In the genomic region with DNA sequence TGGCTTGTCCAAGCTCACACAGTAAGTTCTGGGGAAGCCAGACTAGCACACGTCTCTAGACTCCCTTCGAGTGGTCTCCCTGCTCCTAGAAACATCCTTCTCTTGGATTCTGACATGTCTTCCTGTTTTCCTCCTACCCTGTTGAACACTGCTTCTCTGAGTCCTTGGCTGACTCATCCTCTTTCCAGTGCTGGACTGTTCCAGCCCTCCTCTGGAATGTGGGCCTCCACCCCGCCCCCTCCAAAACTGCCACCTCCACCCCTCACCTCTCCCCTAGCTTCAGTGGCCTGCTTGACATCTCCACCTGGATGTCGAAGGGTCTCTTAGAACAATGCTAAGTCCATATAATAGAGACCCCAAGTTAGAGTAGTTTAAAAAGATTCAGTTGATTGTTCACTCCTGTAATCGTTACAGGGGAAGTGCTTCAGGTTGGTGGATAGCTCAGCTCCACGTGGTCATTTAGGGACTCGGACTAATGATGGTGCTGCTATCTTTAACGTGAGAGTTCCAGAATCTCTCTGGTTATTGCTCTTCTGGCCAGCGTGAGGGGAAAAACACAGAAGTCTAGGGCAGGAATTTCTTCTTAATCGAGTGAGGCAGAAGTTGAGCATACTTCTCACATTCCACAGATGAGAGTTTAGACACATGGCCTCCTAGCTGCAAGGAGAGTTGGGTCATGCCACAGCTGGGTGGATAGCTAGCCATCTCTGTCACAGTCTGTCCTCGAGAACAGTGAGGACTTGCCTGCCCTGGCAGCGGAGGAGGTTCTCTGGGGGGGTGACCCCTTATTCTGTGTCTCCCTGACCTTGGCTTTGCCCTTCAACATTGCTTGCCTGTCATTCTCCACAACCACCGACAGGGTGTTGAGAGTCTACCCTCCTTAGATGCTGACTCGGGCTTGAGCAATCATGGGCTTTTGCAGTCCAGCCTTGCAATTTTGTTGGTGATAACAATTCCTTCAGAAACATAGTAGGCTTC, we compare ENCODE assay signal across 11 cellular contexts. TPM values are rescaled to one million over a fixed set of nuclear protein-coding genes. Genes with fewer than 3 reads are reported as not detected.
DNase-seq lines count a peak whose midpoint lies in the region; ATAC-seq and TF ChIP-seq lines count a peak whose summit lies in the region.
"Had no signal": no experiment of that assay in that cellular context is flagged by ENCODE, and none has a peak within 500 bp of the region (broad histone marks: within the 10 kb centered on the region; RNA-seq: fewer than 3 reads in every experiment).

No MANE protein-coding gene starts in this region.

- TF ChIP-seq CTCF in A673 (conservative IDR thresholded peaks at IDR 0.05; ENCODE audit: low read depth, low read length): peak; percentile 31
- TF ChIP-seq CTCF in cardiac fibroblast (IDR thresholded peaks at IDR 0.05; ENCODE audit: low read depth, low read length): peak; percentile 60
- TF ChIP-seq CTCF in lung (IDR thresholded peaks at IDR 0.05; ENCODE audit: control extremely low read depth, extremely low read depth): no peak

- intact Hi-C loops in A673 (cut with micrococcal nuclease; ENCODE audit: unreplicated experiment): no loop called here

- DNase-seq in A673 (ENCODE audit: low spot score): no peak
- DNase-seq in HT1080 (ENCODE audit: low read depth): peak; percentile 77
- peak; percentile 74 to 79 for DNase-seq in cardiac fibroblast (ENCODE audit: low read depth in 2 of 2)
- DNase-seq in lung (ENCODE audit: low spot score): no peak
- DNase-seq in stimulated activated CD4-positive, alpha-beta T cell treated with anti-CD3 and anti-CD28 coated beads, Interleukin-12 subunit alpha, Interleukin-12 subunit beta, amount 100 ng/mL, for 4 hours: no peak
- no peak for DNase-seq in stimulated activated CD8-positive, alpha-beta memory T cell treated with anti-CD3 and anti-CD28 coated beads, Interleukin-4, amount 100 ng/mL, for 48 hours
- DNase-seq: activated T-cell treated with anti-CD3 and anti-CD28 coated beads, Interleukin-2, amount 50 U/mL, for 72 hours; NCI-H524 treated with DMSO at 0.1 percent for 48 hours had no signal

- no peaks in the 10 kb centered on the region for H3K36me3 ChIP-seq in A673 (ENCODE audit: insufficient read depth, low read length, poor library complexity, severe bottlenecking)
- no peaks in the 10 kb centered on the region for H3K36me3 ChIP-seq in lung (ENCODE audit: control insufficient read depth in 2 of 2, insufficient read depth in 2 of 2, low read length in 2 of 2)

- POLR2A ChIA-PET in A673 (lab: Charles Lee; ENCODE audit: low non-redundant PET): no interaction called here

- no peak overlapping the region for H3K4me3 ChIP-seq in A673 (ENCODE audit: low read depth, low read length, poor library complexity, severe bottlenecking)
- H3K4me3 ChIP-seq in cardiac fibroblast (replicated peaks in 1 of 2; ENCODE audit: low read depth in 2 of 2, low read length in 2 of 2): no peak overlapping the region
- no peak overlapping the region for H3K4me3 ChIP-seq in lung

- peaks cover 10% of the 10 kb centered on the region for H3K27me3 ChIP-seq in A673 (replicated peaks; ENCODE audit: insufficient read depth, low read depth, low read length, poor library complexity)
- H3K27me3 ChIP-seq in lung (ENCODE audit: control insufficient read depth, insufficient read depth): no peaks in the 10 kb centered on the region

- WGBS in lung, 2 donors: 59 to 71% methylated on average over 14 of the region's 14 CpGs

- peaks cover 17% of the 10 kb centered on the region for H3K4me1 ChIP-seq in A673 (ENCODE audit: insufficient read depth, low read length, poor library complexity, severe bottlenecking)
- H3K4me1 ChIP-seq in lung (ENCODE audit: control insufficient read depth in 2 of 2, insufficient read depth in 2 of 2, low read length in 2 of 2): peaks cover 0 to 5% of the 10 kb centered on the region in 2 donors

- H3K9me3 ChIP-seq in A673 (ENCODE audit: low read depth, low read length, poor library complexity, severe bottlenecking) (no peaks in the 10 kb centered on the region), lung (ENCODE audit: control insufficient read depth in 2 of 2, insufficient read depth in 1 of 2, low read length in 1 of 2) (no peaks in the 10 kb centered on the region)

- CTCF ChIA-PET in A673 (lab: Charles Lee): no interaction called here

- ATAC-seq in lung (ENCODE audit: insufficient read depth, low FRiP score) (peak; percentile 32), HG03520 (IDR thresholded peaks at IDR 0.05; ENCODE audit: unreplicated experiment) (no peak), GM21717 (IDR thresholded peaks at IDR 0.05; ENCODE audit: unreplicated experiment) (no peak)
- ATAC-seq: activated T-cell treated with anti-CD3 and anti-CD28 coated beads, Interleukin-2, amount 50 U/mL, for 72 hours had no signal

- H3K27ac ChIP-seq in A673 (ENCODE audit: low read depth, low read length, poor library complexity, severe bottlenecking) (no peak overlapping the region), lung (ENCODE audit: low read depth in 1 of 2, low read length in 1 of 2) (peak overlapping the region in 1 of 2 donors; percentile 42)
- H3K27ac ChIP-seq: C4-2B had no signal

- no TSS peak for BruUV-seq in A673 (replicated peaks; lab: Mats Ljungman, UMichigan)

RNA-seq across cellular contexts. Expression of a gene that starts 4.7 kb away (rescaled TPM):
- total RNA-seq in A673 (2021) (1.1 and 1.5 TPM in 2 replicates), lung (100 to 1,000 TPM in 1 of 2 donors, 10 to 100 TPM in 1; 29.0 to 103 TPM)
- 2.8 and 3.1 TPM in 2 replicates for total RNA-seq in HT1080 (2014; rRNA removed; shearing (Covaris generic))
- polyA plus RNA-seq in HT1080 (2015; cell fraction: cytosol; rRNA removed): 3.8 and 4.2 TPM in 2 replicates
- 1.2 and 1.9 TPM in 2 replicates for polyA plus RNA-seq in HT1080 (2015; cell fraction: nucleus; rRNA removed)
- polyA plus RNA-seq in lung: 100 to 1,000 TPM; 110 to 165 TPM

RNA-seq across cellular contexts. Expression of a gene that starts 57.1 kb away (rescaled TPM):
- 94.4 and 96.6 TPM in 2 replicates for total RNA-seq in A673 (2021)
- 39.2 and 43.6 TPM in 2 replicates for total RNA-seq in HT1080 (2014; rRNA removed; shearing (Covaris generic))
- polyA plus RNA-seq in HT1080 (2015; cell fraction: cytosol; rRNA removed): 33.7 and 34.8 TPM in 2 replicates
- polyA plus RNA-seq in HT1080 (2015; cell fraction: nucleus; rRNA removed): 25.9 and 27.9 TPM in 2 replicates
- 10 to 100 TPM; 42.8 to 43.7 TPM for total RNA-seq in lung
- 10 to 100 TPM; 22.6 to 23.6 TPM for polyA plus RNA-seq in lung

Comparison
In these comparisons a context has a peak if more than half of its experiments do, and no peak if none do; other contexts are left out.
1. DNase-seq: peak in HT1080 (single experiment) and cardiac fibroblast (2 of 2); none in A673 (single experiment), lung (single experiment), stimulated activated CD4-positive, alpha-beta T cell treated with anti-CD3 and anti-CD28 coated beads, Interleukin-12 subunit alpha, Interleukin-12 subunit beta, amount 100 ng/mL, for 4 hours (single experiment) and stimulated activated CD8-positive, alpha-beta memory T cell treated with anti-CD3 and anti-CD28 coated beads, Interleukin-4, amount 100 ng/mL, for 48 hours (single experiment).